ENCODE assay signal across 16 cellular contexts in the genomic region with DNA sequence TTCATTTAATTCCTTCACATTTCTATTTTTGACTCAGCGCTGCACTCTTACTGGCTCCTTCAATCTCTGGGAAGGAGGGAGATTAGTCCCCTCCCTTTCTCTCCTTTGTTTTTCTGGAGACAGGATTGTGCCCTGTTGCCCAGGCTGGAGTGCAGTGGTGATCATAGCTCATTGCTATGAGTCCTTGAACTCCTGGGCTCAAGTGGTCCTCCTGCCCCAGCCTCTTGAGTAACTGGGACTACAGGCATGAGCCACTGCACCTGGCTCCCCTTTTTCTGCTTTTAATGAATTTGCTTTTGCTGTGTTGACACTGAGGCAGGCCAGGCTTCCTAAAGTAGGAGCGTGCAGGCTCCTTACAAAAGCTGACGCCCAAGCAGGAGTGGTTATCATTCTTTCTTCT. TPM values are rescaled to one million over a fixed set of nuclear protein-coding genes. Genes with fewer than 3 reads are reported as not detected.
DNase-seq lines count a peak whose midpoint lies in the region; ATAC-seq and TF ChIP-seq lines count a peak whose summit lies in the region.
"Had no signal": no experiment of that assay in that cellular context is flagged by ENCODE, and none has a peak within 500 bp of the region (broad histone marks: within the 10 kb centered on the region; RNA-seq: fewer than 3 reads in every experiment).

No MANE protein-coding gene starts in this region.

- H3K9me3 Mint-ChIP-seq in stimulated activated naive CD8-positive, alpha-beta T cell treated with anti-CD3 and anti-CD28 coated beads, Interleukin-15, Interleukin-2, amounts not matched to agents 100 ng/mL and 50 ng/mL, for 24 hours, result no peaks in the 10 kb centered on the region
- no peaks in the 10 kb centered on the region for H3K9me3 Mint-ChIP-seq in activated CD8-positive, alpha-beta T cell treated with anti-CD3 and anti-CD28 coated beads for 36 hours
- H3K9me3 Mint-ChIP-seq in glutamatergic neuron (ENCODE audit: unreplicated experiment), result peaks cover 11% of the 10 kb centered on the region

- H3K9me3 ChIP-seq in lung (ENCODE audit: control insufficient read depth in 2 of 2, insufficient read depth in 1 of 2, low read length in 1 of 2) (peaks cover 0 to 2% of the 10 kb centered on the region in 2 donors), upper lobe of right lung (no peaks in the 10 kb centered on the region), stomach (no peaks in the 10 kb centered on the region)
- H3K9me3 ChIP-seq: tibial nerve had no signal

- ATAC-seq in stimulated activated naive CD8-positive, alpha-beta T cell treated with anti-CD3 and anti-CD28 coated beads, Interleukin-15, Interleukin-2, amounts not matched to agents 100 U/mL and 50 U/mL, for 24 hours, result no peak
- no peak for ATAC-seq in activated CD8-positive, alpha-beta T cell treated with anti-CD3 and anti-CD28 coated beads for 36 hours
- ATAC-seq in lung (ENCODE audit: insufficient read depth, low FRiP score) (peak; percentile 56), upper lobe of right lung (peak; percentile 75)
- ATAC-seq: sciatic nerve, SK-N-SH treated with all-trans-retinoic acid at 6 μM for 48 hours had no signal

- H3K4me1 ChIP-seq in lung (ENCODE audit: control insufficient read depth in 2 of 2, insufficient read depth in 2 of 2, low read length in 2 of 2) (peaks cover 0 to 23% of the 10 kb centered on the region in 2 donors), upper lobe of right lung (peaks cover 46% of the 10 kb centered on the region), stomach (peaks cover 39 to 75% (median 58%) of the 10 kb centered on the region in 4 donors)

- peaks cover 65% of the 10 kb centered on the region for H3K4me1 Mint-ChIP-seq in stimulated activated naive CD8-positive, alpha-beta T cell treated with anti-CD3 and anti-CD28 coated beads, Interleukin-15, Interleukin-2, amounts not matched to agents 100 ng/mL and 50 ng/mL, for 24 hours (ENCODE audit: low read depth)
- peaks cover 65% of the 10 kb centered on the region for H3K4me1 Mint-ChIP-seq in activated CD8-positive, alpha-beta T cell treated with anti-CD3 and anti-CD28 coated beads for 36 hours (ENCODE audit: low read depth)
- peaks cover 23% of the 10 kb centered on the region for H3K4me1 Mint-ChIP-seq in glutamatergic neuron (ENCODE audit: low read depth, unreplicated experiment)

- WGBS in lung, 2 donors, result 54 to 58% methylated on average over 3 of the region's 3 CpGs
- 40 to 53% (median 52%) methylated on average over 3 of the region's 3 CpGs for WGBS in stomach, 5 donors

- peaks cover 26% of the 10 kb centered on the region for H3K36me3 Mint-ChIP-seq in stimulated activated naive CD8-positive, alpha-beta T cell treated with anti-CD3 and anti-CD28 coated beads, Interleukin-15, Interleukin-2, amounts not matched to agents 100 ng/mL and 50 ng/mL, for 24 hours (ENCODE audit: low read depth)
- peaks cover 31% of the 10 kb centered on the region for H3K36me3 Mint-ChIP-seq in activated CD8-positive, alpha-beta T cell treated with anti-CD3 and anti-CD28 coated beads for 36 hours (ENCODE audit: low read depth)
- H3K36me3 Mint-ChIP-seq in glutamatergic neuron (ENCODE audit: unreplicated experiment), result peaks cover 5% of the 10 kb centered on the region

- TF ChIP-seq EP300 in stomach (IDR thresholded peaks at IDR 0.05), result no peak

- no peak overlapping the region for H3K4me3 Mint-ChIP-seq in stimulated activated naive CD8-positive, alpha-beta T cell treated with anti-CD3 and anti-CD28 coated beads, Interleukin-15, Interleukin-2, amounts not matched to agents 100 ng/mL and 50 ng/mL, for 24 hours
- no peak overlapping the region for H3K4me3 Mint-ChIP-seq in activated CD8-positive, alpha-beta T cell treated with anti-CD3 and anti-CD28 coated beads for 36 hours
- H3K4me3 Mint-ChIP-seq in glutamatergic neuron (ENCODE audit: unreplicated experiment), result no peak overlapping the region

- peak overlapping the region in 1 of 2 donors; percentile 35 for H3K27ac ChIP-seq in lung (ENCODE audit: low read depth in 1 of 2, low read length in 1 of 2)
- H3K27ac ChIP-seq in upper lobe of right lung, result peak overlapping the region; percentile 85
- peak overlapping the region in 2 of 5 donors; percentile 30 to 91 for H3K27ac ChIP-seq in stomach

- H3K27ac Mint-ChIP-seq in stimulated activated naive CD8-positive, alpha-beta T cell treated with anti-CD3 and anti-CD28 coated beads, Interleukin-15, Interleukin-2, amounts not matched to agents 100 ng/mL and 50 ng/mL, for 24 hours, result peak overlapping the region; percentile 40
- H3K27ac Mint-ChIP-seq in activated CD8-positive, alpha-beta T cell treated with anti-CD3 and anti-CD28 coated beads for 36 hours, result peak overlapping the region; percentile 49
- H3K27ac Mint-ChIP-seq in glutamatergic neuron (ENCODE audit: unreplicated experiment), result no peak overlapping the region

- no peak overlapping the region for H3K4me3 ChIP-seq in lung
- no peak overlapping the region for H3K4me3 ChIP-seq in upper lobe of right lung
- H3K4me3 ChIP-seq in stomach, result no peak overlapping the region
- H3K4me3 ChIP-seq: tibial nerve had no signal

- H3K27me3 ChIP-seq in lung (ENCODE audit: control insufficient read depth, insufficient read depth) (no peaks in the 10 kb centered on the region), upper lobe of right lung (no peaks in the 10 kb centered on the region), stomach (no peaks in the 10 kb centered on the region)
- H3K27me3 ChIP-seq: tibial nerve had no signal

- no peak for TF ChIP-seq CTCF in activated CD8-positive, alpha-beta T cell treated with anti-CD3 and anti-CD28 coated beads for 36 hours (IDR thresholded peaks at IDR 0.05)
- TF ChIP-seq CTCF in lung (IDR thresholded peaks at IDR 0.05; ENCODE audit: control extremely low read depth, extremely low read depth) (no peak), upper lobe of right lung (IDR thresholded peaks at IDR 0.05) (no peak), stomach (IDR thresholded peaks at IDR 0.05) (no peak), glutamatergic neuron (IDR thresholded peaks at IDR 0.05; ENCODE audit: partially characterized antibody, unreplicated experiment) (no peak)

- CTCF ChIA-PET in activated CD8-positive, alpha-beta T cell treated with anti-CD3 and anti-CD28 coated beads for 36 hours (lab: Charles Lee), result no interaction called here

- H3K36me3 ChIP-seq in lung (ENCODE audit: control insufficient read depth in 2 of 2, insufficient read depth in 2 of 2, low read length in 2 of 2) (peaks cover 0 to 16% of the 10 kb centered on the region in 2 donors), upper lobe of right lung (peaks cover 15% of the 10 kb centered on the region), stomach (peaks cover 14 to 23% (median 23%) of the 10 kb centered on the region in 4 donors)

- H3K27me3 Mint-ChIP-seq in stimulated activated naive CD8-positive, alpha-beta T cell treated with anti-CD3 and anti-CD28 coated beads, Interleukin-15, Interleukin-2, amounts not matched to agents 100 ng/mL and 50 ng/mL, for 24 hours, result no peaks in the 10 kb centered on the region
- H3K27me3 Mint-ChIP-seq in activated CD8-positive, alpha-beta T cell treated with anti-CD3 and anti-CD28 coated beads for 36 hours, result no peaks in the 10 kb centered on the region
- no peaks in the 10 kb centered on the region for H3K27me3 Mint-ChIP-seq in glutamatergic neuron (ENCODE audit: unreplicated experiment)

- POLR2A ChIA-PET in activated CD8-positive, alpha-beta T cell treated with anti-CD3 and anti-CD28 coated beads for 36 hours (lab: Charles Lee), result no interaction called here

- intact Hi-C loops in activated CD8-positive, alpha-beta T cell treated with anti-CD3 and anti-CD28 coated beads for 36 hours (cut with micrococcal nuclease), result no loop called here
- intact Hi-C loops in upper lobe of right lung (cut with DNase I), result no loop called here
- intact Hi-C loops in stomach (cut with DNase I; ENCODE audit: low total_unique reads), result no loop called here

- no peak for TF ChIP-seq POLR2A in stomach (IDR thresholded peaks at IDR 0.05)

- no peak for DNase-seq in stimulated activated naive CD8-positive, alpha-beta T cell treated with anti-CD3 and anti-CD28 coated beads, Interleukin-15, Interleukin-2, amounts not matched to agents 100 U/mL and 50 U/mL, for 24 hours
- no peak for DNase-seq in activated CD8-positive, alpha-beta T cell treated with anti-CD3 and anti-CD28 coated beads for 36 hours
- DNase-seq in lung (ENCODE audit: low spot score), result peak; percentile 83
- peak; percentile 85 for DNase-seq in upper lobe of right lung
- no peak for DNase-seq in stomach
- no peak for DNase-seq in glutamatergic neuron
- DNase-seq in NCI-H2196 (lab: John Stamatoyannopoulos, UW; ENCODE audit: unreplicated experiment), result no peak
- DNase-seq: AML-193; DND-41; NCI-H187 treated with DMSO at 0.1 percent for 48 hours; NCI-H69; stimulated activated CD4-positive, alpha-beta T cell treated with anti-CD3 and anti-CD28 coated beads, Interleukin-2, amount 100 ng/mL, for 48 hours had no signal

RNA-seq across cellular contexts. Expression of a gene that starts 10.5 kb away (rescaled TPM):
- 10 to 100 TPM; 34.7 to 36.3 TPM for total RNA-seq in activated CD8-positive, alpha-beta T cell treated with anti-CD3 and anti-CD28 coated beads for 36 hours
- total RNA-seq in lung (10 to 100 TPM; 34.2 to 60.1 TPM), upper lobe of right lung (51.8 TPM), stomach (10 to 100 TPM; 33.5 to 72.4 (median 40.8) TPM), glutamatergic neuron (ENCODE audit: unreplicated experiment) (82.2 TPM)
- polyA plus RNA-seq in lung (10 to 100 TPM; 15.1 to 58.6 TPM), stomach (10 to 100 TPM; 19.5 to 42.5 (median 40.0) TPM)

Comparison
In these comparisons a context has a peak if more than half of its experiments do, and no peak if none do; other contexts are left out.
1. ATAC-seq: peak in lung (single experiment) and upper lobe of right lung (single experiment); none in stimulated activated naive CD8-positive, alpha-beta T cell treated with anti-CD3 and anti-CD28 coated beads, Interleukin-15, Interleukin-2, amounts not matched to agents 100 U/mL and 50 U/mL, for 24 hours (single experiment) and activated CD8-positive, alpha-beta T cell treated with anti-CD3 and anti-CD28 coated beads for 36 hours (single experiment).
2. DNase-seq: peak in lung (single experiment) and upper lobe of right lung (single experiment); none in stimulated activated naive CD8-positive, alpha-beta T cell treated with anti-CD3 and anti-CD28 coated beads, Interleukin-15, Interleukin-2, amounts not matched to agents 100 U/mL and 50 U/mL, for 24 hours (single experiment), activated CD8-positive, alpha-beta T cell treated with anti-CD3 and anti-CD28 coated beads for 36 hours (single experiment), stomach (single experiment), glutamatergic neuron (single experiment) and NCI-H2196 (single experiment).